In the genomic region with DNA sequence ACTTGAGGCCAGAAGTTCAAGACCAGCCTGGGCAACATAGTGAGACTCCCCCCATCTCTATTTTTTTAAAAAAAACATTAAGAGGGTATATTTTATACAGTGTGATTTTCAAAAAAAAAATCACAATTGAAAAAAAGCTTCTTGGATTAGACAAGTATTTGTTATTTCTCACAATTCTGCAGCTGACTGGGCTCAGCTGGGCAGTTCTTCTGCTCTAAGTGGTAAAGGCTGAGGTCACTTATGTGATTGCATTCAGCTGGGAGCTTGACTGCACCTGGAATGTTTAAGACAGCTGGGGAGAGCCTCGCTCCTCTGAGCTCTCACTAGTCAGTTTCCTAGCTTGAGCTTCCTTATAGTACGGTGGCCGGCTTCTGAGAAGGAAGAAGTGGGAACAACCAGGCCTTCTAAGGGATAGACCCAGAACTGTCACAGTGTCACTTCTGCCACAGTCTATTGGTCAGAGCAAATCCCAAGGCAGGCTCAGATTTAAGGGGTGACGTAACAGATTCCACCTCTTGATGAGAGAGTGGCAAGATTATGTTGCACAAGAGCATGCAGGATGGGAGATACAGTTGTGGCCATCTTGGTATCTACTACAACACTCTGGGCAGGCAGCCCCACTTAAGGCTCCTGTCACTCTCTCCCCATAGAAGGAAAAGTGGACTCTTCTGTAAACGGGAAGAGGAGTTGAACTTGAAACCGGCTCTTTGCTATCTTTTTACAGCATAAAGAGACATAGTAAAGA, we compare ENCODE assay signal across 22 cellular contexts. TPM values are rescaled to one million over a fixed set of nuclear protein-coding genes. Genes with fewer than 3 reads are reported as not detected.
"Had no signal": no experiment of that assay in that cellular context is flagged by ENCODE, and none has a peak within 500 bp of the region (broad histone marks: within the 10 kb centered on the region; RNA-seq: fewer than 3 reads in every experiment).

No MANE protein-coding gene starts in this region.

- FAIRE-seq: astrocyte, TTC549 had no signal

- DNase-seq: activated CD4-positive, alpha-beta memory T cell treated with anti-CD3 and anti-CD28 coated beads for 36 hours; activated CD4-positive, alpha-beta T cell treated with anti-CD3 and anti-CD28 coated beads for 36 hours; activated gamma-delta T cell treated with Interleukin-2 at 50 U/mL for 16 hours; activated T-cell treated with anti-CD3 and anti-CD28 coated beads for 4 hours; adrenal gland; effector memory CD8-positive, alpha-beta T cell; esophagus squamous epithelium; heart right ventricle; kidney glomerular epithelial cell; left ventricle myocardium superior; nephron progenitor cell; occipital lobe; posterior cingulate gyrus; spleen; stimulated activated CD4-positive, alpha-beta T cell treated with anti-CD3 and anti-CD28 coated beads, Interleukin-4, amount 100 ng/mL, for 4 hours; upper lobe of right lung had no signal

- H3K9me3 ChIP-seq: adrenal gland had no signal

- H3K27ac ChIP-seq: adrenal gland, breast epithelium, esophagus squamous epithelium, heart right ventricle, spleen, upper lobe of right lung had no signal

- H3K4me3 ChIP-seq: adrenal gland, breast epithelium, esophagus squamous epithelium, heart right ventricle, spleen, upper lobe of right lung had no signal

- ATAC-seq: activated CD4-positive, alpha-beta T cell treated with anti-CD3 and anti-CD28 coated beads for 36 hours; activated naive CD4-positive, alpha-beta T cell treated with anti-CD3 and anti-CD28 coated beads, Interleukin-2, amount 50 U/mL, for 72 hours; effector memory CD8-positive, alpha-beta T cell; heart right ventricle; left ventricle myocardium superior; stimulated activated memory B cell treated with anti-CD40 and anti-IgM and Interleukin-4, amounts not matched to agents 10 μg/mL and 1 μg/mL and 100 μg/mL, for 72 hours; upper lobe of right lung; WTC11 had no signal

- H3K4me1 ChIP-seq: breast epithelium had no signal

- H3K36me3 ChIP-seq: adrenal gland, breast epithelium, esophagus squamous epithelium, heart right ventricle, spleen, upper lobe of right lung had no signal

RNA-seq across cellular contexts. Expression of gene IRGC, which starts 19.7 kb away (rescaled TPM):
- polyA plus RNA-seq: adrenal gland, heart right ventricle, spleen had no signal
